ENCODE assay signal across 1 cellular context in genomic region chr5:172852490-172853354, GRCh38.
TF ChIP-seq lines count a peak whose summit lies in the region.

No MANE protein-coding gene starts in this region.

TF ChIP-seq in HepG2, 621 proteins besides CTCF, POLR2A, EP300 and RAD21 (continued from another document and continues in another):
- TF ChIP-seq ZBED4 (CRISPR knock-in tag; IDR thresholded peaks at IDR 0.05; ENCODE audit: borderline replicate concordance) (peak; percentile 86; the same call in 1 of the 2 replicates), LRRFIP1 (CRISPR knock-in tag; conservative IDR thresholded peaks at IDR 0.05) (no peak), ZGPAT (CRISPR knock-in tag; IDR thresholded peaks at IDR 0.05) (peak; percentile 87), BRCA1 (CRISPR knock-in tag; IDR thresholded peaks at IDR 0.05) (0 out of 2 replicates have a peak, but pooled peaks have one; percentile 27), GLMP (CRISPR knock-in tag; IDR thresholded peaks at IDR 0.05; ENCODE audit: borderline replicate concordance) (no peak), GATAD2A (CRISPR knock-in tag; IDR thresholded peaks at IDR 0.05) (peak; percentile 94), SIN3A (IDR thresholded peaks at IDR 0.05; ENCODE audit: borderline replicate concordance, low read depth, low read length) (0 out of 2 replicates have a peak, but pooled peaks have one; percentile 55), ZBTB7A (CRISPR knock-in tag; IDR thresholded peaks at IDR 0.05) (peak; percentile 92), CAMTA2 (CRISPR knock-in tag; IDR thresholded peaks at IDR 0.05; ENCODE audit: borderline replicate concordance) (peak; percentile 63; the same call in 1 of the 2 replicates), KMT2B (CRISPR knock-in tag; IDR thresholded peaks at IDR 0.05) (peak; percentile 59; the same call in 1 of the 2 replicates), CREB3 (CRISPR knock-in tag; IDR thresholded peaks at IDR 0.05) (no peak), HMG20A (CRISPR knock-in tag; IDR thresholded peaks at IDR 0.05; ENCODE audit: borderline replicate concordance) (peak; percentile 89; the same call in 1 of the 2 replicates), ZNF710 (CRISPR knock-in tag; IDR thresholded peaks at IDR 0.05; ENCODE audit: borderline replicate concordance) (no peak), PATZ1 (CRISPR knock-in tag; IDR thresholded peaks at IDR 0.05) (peak; percentile 57), REPIN1 (CRISPR knock-in tag; IDR thresholded peaks at IDR 0.05; ENCODE audit: borderline replicate concordance, low read depth) (peak; percentile 77; the same call in 1 of the 2 replicates), MAX (IDR thresholded peaks at IDR 0.05) (no peak), HMGA1 (CRISPR knock-in tag; conservative IDR thresholded peaks at IDR 0.05) (no peak), THAP7 (CRISPR knock-in tag; IDR thresholded peaks at IDR 0.05) (0 out of 2 replicates have a peak, but pooled peaks have one; percentile 50), ZBTB33 (CRISPR knock-in tag; IDR thresholded peaks at IDR 0.05) (peak; percentile 57; the same call in 1 of the 2 replicates), ZNF280B (CRISPR knock-in tag; IDR thresholded peaks at IDR 0.05; ENCODE audit: borderline replicate concordance) (no peak), RBM39 (IDR thresholded peaks at IDR 0.05; ENCODE audit: low read depth, low read length, poor library complexity, severe bottlenecking) (no peak), PHF21A (CRISPR knock-in tag; IDR thresholded peaks at IDR 0.05) (peak; percentile 83), ZNF703 (CRISPR knock-in tag; IDR thresholded peaks at IDR 0.05; ENCODE audit: borderline replicate concordance) (peak; percentile 18; the same call in 1 of the 2 replicates), ZNF282 (IDR thresholded peaks at IDR 0.05; ENCODE audit: partially characterized antibody) (no peak), ZFP37 (CRISPR knock-in tag; IDR thresholded peaks at IDR 0.05; ENCODE audit: borderline replicate concordance) (peak; percentile 93; the same call in 1 of the 2 replicates), ZNF597 (CRISPR knock-in tag; IDR thresholded peaks at IDR 0.05) (no peak), ARHGAP35 (CRISPR knock-in tag; IDR thresholded peaks at IDR 0.05; ENCODE audit: borderline replicate concordance) (no peak), SALL1 (CRISPR knock-in tag; IDR thresholded peaks at IDR 0.05) (peak; percentile 99), ZBTB39 (CRISPR knock-in tag; IDR thresholded peaks at IDR 0.05) (peak; percentile 96), ZNF24 (IDR thresholded peaks at IDR 0.05) (no peak)
